ENCODE assay signal across 8 cellular contexts in the genomic region with DNA sequence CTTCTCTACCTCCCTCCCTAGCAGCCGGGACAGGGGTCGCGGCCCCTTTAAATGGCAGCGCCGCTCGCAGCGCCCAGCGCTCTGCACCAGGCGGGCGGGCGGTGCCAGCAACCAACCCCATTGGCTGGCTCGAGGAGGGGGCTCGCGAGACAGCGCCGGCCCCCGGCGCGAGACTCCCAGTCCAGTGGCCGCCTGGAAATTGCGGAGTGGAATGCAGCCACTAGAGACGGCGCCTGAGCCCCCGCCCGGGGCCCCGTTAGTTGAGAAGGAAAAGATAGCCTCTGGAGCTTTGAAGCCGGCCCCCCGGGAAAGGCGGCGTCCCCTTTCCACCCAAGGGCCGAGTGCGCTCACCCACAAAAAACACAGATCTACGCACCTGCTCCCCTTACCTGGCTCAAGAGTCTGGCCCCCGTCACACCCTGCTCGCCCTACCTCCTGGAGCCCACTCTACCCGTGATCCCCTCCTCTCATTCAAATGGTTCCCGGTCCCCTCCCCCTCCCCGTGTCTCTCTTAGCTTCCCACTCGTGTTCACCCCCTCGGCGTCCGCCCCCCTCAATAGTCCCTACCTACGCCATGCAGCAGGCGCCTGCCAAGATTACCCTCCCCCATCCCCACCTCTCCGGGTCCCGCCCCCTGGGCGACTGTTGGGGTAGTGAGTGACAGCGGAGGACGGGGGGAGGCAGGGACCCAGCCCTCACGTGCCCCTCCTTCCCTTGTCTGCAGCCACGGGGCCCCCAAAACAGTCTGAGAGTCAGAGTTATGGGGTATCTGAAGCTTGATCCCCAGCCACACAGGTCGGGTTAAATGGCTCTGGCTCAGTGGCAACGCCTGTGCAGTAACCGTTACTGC. TPM values are rescaled to one million over a fixed set of nuclear protein-coding genes. Genes with fewer than 3 reads are reported as not detected.
DNase-seq lines count a peak whose midpoint lies in the region; ATAC-seq and TF ChIP-seq lines count a peak whose summit lies in the region.

ZMYM3 (minus strand) TSS at position 49 of the 850 bp plus-strand sequence. CDS start 885 bp downstream, outside the sequence.

- no peaks in the 10 kb centered on the region for H3K27me3 ChIP-seq in skeletal muscle satellite cell (ENCODE audit: control insufficient read depth, insufficient read depth, low read length)

- H3K27ac ChIP-seq in VCaP: peak within 1 kb of the TSS; percentile 80

- no peak for DNase-seq in AG04449 (ENCODE audit: low read depth, low spot score)
- DNase-seq in NCI-H2196 treated with DMSO at 0.1 percent for 48 hours (lab: John Stamatoyannopoulos, UW; ENCODE audit: unreplicated experiment): peak; percentile 54
- DNase-seq in T47D (ENCODE audit: low read depth in 1 of 2, low spot score in 1 of 2): peak; percentile 52 to 84

- H3K9ac ChIP-seq in skeletal muscle satellite cell (ENCODE audit: low read depth, low read length): peak within 1 kb of the TSS; percentile 87

- H3K4me3 ChIP-seq in AG04449 (ENCODE audit: low read depth, low read length) (peak within 1 kb of the TSS; percentile 74), iPS-18c (ENCODE audit: insufficient read depth, low read depth, low read length) (peak within 1 kb of the TSS; percentile 66), skeletal muscle satellite cell (ENCODE audit: low read length) (peak within 1 kb of the TSS; percentile 90)

- peak within 1 kb of the TSS; percentile 98 for H3K4me2 ChIP-seq in skeletal muscle satellite cell (ENCODE audit: low read length)

- in situ Hi-C loops in T47D (cut with HindIII; ENCODE audit: low pct_unique_long_range_greater_than_20kb, low sequenced_read_pairs): no loop called here

- peaks cover 9% of the 10 kb centered on the region for H3K9me3 ChIP-seq in iPS-18c (ENCODE audit: control insufficient read depth, insufficient read depth, low read length)
- no peaks in the 10 kb centered on the region for H3K9me3 ChIP-seq in skeletal muscle satellite cell (replicated peaks; ENCODE audit: low read length)

- CTCF ChIA-PET in AG04449 (lab: Yijun Ruan, JAX): interaction anchor here (0.9 to 1.7 kb wide), 2 partner anchors 26 to 29 kb away, joined by 3 to 5 read pairs; partner anchors contain the start of gene NONO

- ATAC-seq in GM18907 (IDR thresholded peaks at IDR 0.05; ENCODE audit: unreplicated experiment) (peak; percentile 75), HG03135 (IDR thresholded peaks at IDR 0.05; ENCODE audit: unreplicated experiment) (peak; percentile 81)

- H3K4me1 ChIP-seq in skeletal muscle satellite cell (ENCODE audit: control insufficient read depth, insufficient read depth, low read length): peaks cover 11% of the 10 kb centered on the region

- POLR2A ChIA-PET in AG04449 (lab: Yijun Ruan, JAX): interaction anchor here (0.6 to 1.1 kb wide), 5 partner anchors 10 to 114 kb away, joined by 3 to 5 read pairs (median 3); partner anchors contain the start of gene TAF1

- TF ChIP-seq CTCF in AG04449 (IDR thresholded peaks at IDR 0.05; ENCODE audit: insufficient read depth, low read length, missing control alignments): no peak
- no peak for TF ChIP-seq CTCF in VCaP (conservative IDR thresholded peaks at IDR 0.05)

- no peaks in the 10 kb centered on the region for H3K36me3 ChIP-seq in skeletal muscle satellite cell (ENCODE audit: insufficient read depth, low read length)

RNA-seq across cellular contexts. Expression of gene ZMYM3, which starts in this region (rescaled TPM):
- 9.9 and 10.5 TPM in 2 replicates for total RNA-seq in skeletal muscle satellite cell (2012; rRNA removed)
